Comparison of ENCODE assay signal across 1 cellular context in genomic region chr21:42463861-42464515, GRCh38.
TF ChIP-seq lines count a peak whose summit lies in the region.

No MANE protein-coding gene starts in this region.

TF ChIP-seq in H1, 55 proteins besides CTCF, POLR2A, EP300 and RAD21:
- TF ChIP-seq CHD2 (IDR thresholded peaks at IDR 0.05; ENCODE audit: low read length) = peak; percentile 80
- TF ChIP-seq EZH2 (IDR thresholded peaks at IDR 0.05; ENCODE audit: low read depth, low read length, severe bottlenecking) = no peak
- TF ChIP-seq ZNF274 (IDR thresholded peaks at IDR 0.05; ENCODE audit: borderline replicate concordance, extremely low read depth, low read length) = no peak
- peak; percentile 97 for TF ChIP-seq SP1 (IDR thresholded peaks at IDR 0.05; ENCODE audit: low read depth, low read length)
- TF ChIP-seq SUZ12 (IDR thresholded peaks at IDR 0.05; ENCODE audit: low read length) = no peak
- no peak for TF ChIP-seq RFX5 (IDR thresholded peaks at IDR 0.05; ENCODE audit: borderline replicate concordance, low read depth, low read length)
- 0 out of 2 replicates have a peak, but pooled peaks have one; percentile 19 for TF ChIP-seq MAX (IDR thresholded peaks at IDR 0.05)
- TF ChIP-seq EGR1 (IDR thresholded peaks at IDR 0.05; ENCODE audit: borderline replicate concordance, low read depth, low read length) = no peak
- no peak for TF ChIP-seq RBBP5 (IDR thresholded peaks at IDR 0.05; ENCODE audit: borderline replicate concordance, low read depth, low read length)
- TF ChIP-seq KDM1A (IDR thresholded peaks at IDR 0.05; ENCODE audit: borderline replicate concordance, low read length) = no peak
- TF ChIP-seq JUND (IDR thresholded peaks at IDR 0.05; ENCODE audit: low read length) = no peak
- no peak for TF ChIP-seq CHD1 (IDR thresholded peaks at IDR 0.05; ENCODE audit: low read depth, low read length)
- TF ChIP-seq ATF3 (IDR thresholded peaks at IDR 0.05; ENCODE audit: insufficient read depth, low read depth, low read length) = no peak
- no peak for TF ChIP-seq POLR2AphosphoS5 (IDR thresholded peaks at IDR 0.05; ENCODE audit: low read depth, low read length)
- no peak for TF ChIP-seq SIN3A (conservative IDR thresholded peaks at IDR 0.05 in 1 of 2, IDR thresholded peaks at IDR 0.05 in 1 of 2; ENCODE audit: low read depth in 1 of 2, low read length in 2 of 2)
- no peak for TF ChIP-seq NRF1 (IDR thresholded peaks at IDR 0.05; ENCODE audit: low read depth, low read length)
- peak; percentile 58 for TF ChIP-seq SP2 (IDR thresholded peaks at IDR 0.05; ENCODE audit: low read length)
- no peak for TF ChIP-seq BRCA1 (IDR thresholded peaks at IDR 0.05; ENCODE audit: low read depth, low read length)
- no peak for TF ChIP-seq CBX5 (IDR thresholded peaks at IDR 0.05; ENCODE audit: low read depth, low read length)
- TF ChIP-seq ATF2 (IDR thresholded peaks at IDR 0.05; ENCODE audit: low read length) = no peak
- TF ChIP-seq SRF (IDR thresholded peaks at IDR 0.05; ENCODE audit: low read depth, low read length) = no peak
- TF ChIP-seq CHD7 (IDR thresholded peaks at IDR 0.05; ENCODE audit: insufficient replicate concordance, low read length) = no peak
- TF ChIP-seq TAF7 (optimal IDR thresholded peaks at IDR 0.05; ENCODE audit: borderline replicate concordance, low read depth, low read length) = no peak
- no peak for TF ChIP-seq TAF1 (IDR thresholded peaks at IDR 0.05; ENCODE audit: low read depth, low read length)
- TF ChIP-seq CEBPB (IDR thresholded peaks at IDR 0.05; ENCODE audit: low read depth, low read length) = no peak
- TF ChIP-seq USF2 (IDR thresholded peaks at IDR 0.05; ENCODE audit: low read length) = no peak
